In the genomic region with DNA sequence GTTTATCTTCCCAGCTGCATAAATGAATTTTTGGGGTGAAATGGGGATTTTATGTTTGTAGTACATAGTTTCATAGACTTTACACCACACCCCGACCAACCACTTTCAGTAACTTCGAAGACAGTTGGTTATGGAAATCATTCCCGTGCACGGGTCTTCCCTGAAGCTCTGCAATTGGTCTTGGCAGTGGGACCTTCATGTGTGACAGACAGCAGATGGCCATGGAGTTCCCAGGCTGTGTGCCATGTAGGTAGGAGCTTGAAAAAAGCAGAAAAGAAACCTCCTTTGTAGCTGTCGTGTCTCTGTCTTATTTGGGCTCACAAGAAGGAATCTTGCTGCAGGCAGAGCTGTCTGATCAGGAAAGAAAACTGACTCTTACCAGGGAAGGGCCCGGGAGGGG, we compare ENCODE assay signal across 1 cellular context.
TF ChIP-seq lines count a peak whose summit lies in the region.

No MANE protein-coding gene starts in this region.

TF ChIP-seq in WTC11, 78 proteins besides CTCF, POLR2A, EP300 and RAD21 (continued from another document):
- TF ChIP-seq, protein P1, sequence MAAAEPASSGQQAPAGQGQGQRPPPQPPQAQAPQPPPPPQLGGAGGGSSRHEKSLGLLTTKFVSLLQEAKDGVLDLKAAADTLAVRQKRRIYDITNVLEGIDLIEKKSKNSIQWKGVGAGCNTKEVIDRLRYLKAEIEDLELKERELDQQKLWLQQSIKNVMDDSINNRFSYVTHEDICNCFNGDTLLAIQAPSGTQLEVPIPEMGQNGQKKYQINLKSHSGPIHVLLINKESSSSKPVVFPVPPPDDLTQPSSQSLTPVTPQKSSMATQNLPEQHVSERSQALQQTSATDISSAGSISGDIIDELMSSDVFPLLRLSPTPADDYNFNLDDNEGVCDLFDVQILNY (CRISPR knock-in tag; IDR thresholded peaks at IDR 0.05): no peak
- TF ChIP-seq ZNF121 (CRISPR knock-in tag; IDR thresholded peaks at IDR 0.05): no peak
- TF ChIP-seq FOXK1 (CRISPR knock-in tag; IDR thresholded peaks at IDR 0.05): no peak
- TF ChIP-seq CREB1 (CRISPR knock-in tag; IDR thresholded peaks at IDR 0.05): no peak
TF ChIP-seq in WTC11: peak in this region for 0.
